ENCODE assay signal across 8 cellular contexts in genomic region chr10:89645742-89646172, GRCh38. TPM values are rescaled to one million over a fixed set of nuclear protein-coding genes. Genes with fewer than 3 reads are reported as not detected.
DNase-seq lines count a peak whose midpoint lies in the region; ATAC-seq and TF ChIP-seq lines count a peak whose summit lies in the region.

No MANE protein-coding gene starts in this region.

- no peaks in the 10 kb centered on the region for H3K9me3 ChIP-seq in HUES64 (ENCODE audit: insufficient read depth, low read depth, low read length)
- H3K9me3 ChIP-seq in spleen, result no peaks in the 10 kb centered on the region

- TF ChIP-seq CTCF in WI38 (IDR thresholded peaks at IDR 0.05; ENCODE audit: low read depth, low read length) (no peak), spleen (IDR thresholded peaks at IDR 0.05 in 8 of 11, conservative IDR thresholded peaks at IDR 0.05 in 3 of 11) (no peak)

- H3K27me3 ChIP-seq in HUES64 (ENCODE audit: insufficient read depth, low read length), result no peaks in the 10 kb centered on the region
- H3K27me3 ChIP-seq in spleen (replicated peaks in 1 of 7), result peaks cover 0 to 18% (median 0%) of the 10 kb centered on the region in 7 donors

- H3K36me3 ChIP-seq in HUES64 (ENCODE audit: insufficient read depth, low read length) (no peaks in the 10 kb centered on the region), spleen (no peaks in the 10 kb centered on the region)

- peak overlapping the region; percentile 76 for H3K4me3 ChIP-seq in HUES64 (ENCODE audit: low read length)
- peak overlapping the region; percentile 71 for H3K4me3 ChIP-seq in WI38 (ENCODE audit: low read depth, low read length)
- H3K4me3 ChIP-seq in iPS-11a (ENCODE audit: low read depth, low read length), result peak overlapping the region; percentile 91
- H3K4me3 ChIP-seq in spleen, result peak overlapping the region in 7 of 8 donors; percentile 81 to 98 (median 97)

- intact Hi-C loops in spleen (cut with DNase I; ENCODE audit: low total_unique reads), result no loop called here

- H3K4me1 ChIP-seq in HUES64 (ENCODE audit: insufficient read depth, low read length) (peaks cover 26% of the 10 kb centered on the region), spleen (peaks cover 0 to 39% (median 22%) of the 10 kb centered on the region in 6 donors)

- H3K27ac ChIP-seq in HUES64 (ENCODE audit: low read depth, low read length), result peak overlapping the region; percentile 89; the same call in 1 of the 2 replicates
- H3K27ac ChIP-seq in spleen, result peak overlapping the region in 5 of 8 donors; percentile 73 to 86 (median 82)

- TF ChIP-seq POLR2A in spleen (IDR thresholded peaks at IDR 0.05), result no peak

- DNase-seq in spleen, result no peak
- DNase-seq in effector CD8-positive, alpha-beta T cell (lab: John Stamatoyannopoulos, UW), result no peak

- 51% methylated on average over 6 of the region's 6 CpGs for WGBS in HUES64
- WGBS in spleen, 5 donors, result 37 to 48% (median 43%) methylated on average over 6 of the region's 6 CpGs

- peak overlapping the region; percentile 95 for H3K9ac ChIP-seq in HUES64 (ENCODE audit: low read depth, low read length)

- ATAC-seq in GM18511 (IDR thresholded peaks at IDR 0.05; ENCODE audit: unreplicated experiment) (no peak), GM18861 (IDR thresholded peaks at IDR 0.05; ENCODE audit: unreplicated experiment) (no peak), HG03280 (IDR thresholded peaks at IDR 0.05; ENCODE audit: unreplicated experiment) (no peak)

RNA-seq across cellular contexts. Expression of gene PANK1, which starts 0.7 kb away (rescaled TPM):
- 29.1 TPM for polyA plus RNA-seq in HUES64 (2013, experiment 1 of 2)
- 29.9 TPM for polyA plus RNA-seq in HUES64 (2013, experiment 2 of 2)
- total RNA-seq in spleen, result 1 to 10 TPM; 1.6 to 6.2 (median 1.9) TPM
- polyA plus RNA-seq in spleen, result 1 to 10 TPM in 1 of 3 donors, under 1 TPM in 2; 0.37 to 1.2 (median 0.96) TPM

RNA-seq across cellular contexts. Expression of gene KIF20B, which starts 55.6 kb away (rescaled TPM):
- polyA plus RNA-seq in HUES64 (2013, experiment 1 of 2), result 29.5 TPM
- 30.3 TPM for polyA plus RNA-seq in HUES64 (2013, experiment 2 of 2)
- total RNA-seq in spleen, result 10 to 100 TPM in 4 of 7 donors, 1 to 10 TPM in 3; 7.1 to 14.6 (median 12.1) TPM
- 1 to 10 TPM; 2.4 to 3.2 (median 2.6) TPM for polyA plus RNA-seq in spleen
